In genomic region chr6:111831408-111831807, GRCh38 we compare ENCODE assay signal across 15 cellular contexts. TPM values are rescaled to one million over a fixed set of nuclear protein-coding genes. Genes with fewer than 3 reads are reported as not detected.
DNase-seq lines count a peak whose midpoint lies in the region; ATAC-seq and TF ChIP-seq lines count a peak whose summit lies in the region.
"Had no signal": no experiment of that assay in that cellular context is flagged by ENCODE, and none has a peak within 500 bp of the region (broad histone marks: within the 10 kb centered on the region; RNA-seq: fewer than 3 reads in every experiment).

No MANE protein-coding gene starts in this region.

- H3K4me1 Mint-ChIP-seq in activated CD8-positive, alpha-beta T cell treated with anti-CD3 and anti-CD28 coated beads for 36 hours (ENCODE audit: low read depth): peaks cover 97% of the 10 kb centered on the region
- H3K4me1 Mint-ChIP-seq in activated CD8-positive, alpha-beta T cell treated with anti-CD3 and anti-CD28 coated beads, Interleukin-2, amount 10 ng/mL, durations not matched to agents 7 days and 5 days (ENCODE audit: low read depth): peaks cover 78% of the 10 kb centered on the region
- peaks cover 90% of the 10 kb centered on the region for H3K4me1 Mint-ChIP-seq in activated naive CD8-positive, alpha-beta T cell treated with anti-CD3 and anti-CD28 coated beads for 36 hours

- no peak overlapping the region for H3K9ac ChIP-seq in BLaER1

- POLR2A ChIA-PET in activated CD8-positive, alpha-beta T cell treated with anti-CD3 and anti-CD28 coated beads for 36 hours (lab: Charles Lee): interaction anchor here (1.8 to 2.2 kb wide), 2 partner anchors 20 to 25 kb away, joined by 4 read pairs; no protein-coding TSS in a partner anchor
- POLR2A ChIA-PET in activated CD8-positive, alpha-beta T cell treated with anti-CD3 and anti-CD28 coated beads, Interleukin-2, amount 10 ng/mL, durations not matched to agents 7 days and 5 days (lab: Charles Lee): no interaction called here
- POLR2A ChIA-PET in HEK293 (lab: Yijun Ruan, JAX): no interaction called here

- H3K4me1 ChIP-seq in BLaER1 (peaks cover 36% of the 10 kb centered on the region), HEK293 (ENCODE audit: control insufficient read depth, insufficient read depth, low read length) (peaks cover 2% of the 10 kb centered on the region; the same call in 1 of the 2 replicates)

- H3K4me2 ChIP-seq in BLaER1: peak overlapping the region; percentile 17; the same call in 1 of the 2 replicates

- peaks cover 11% of the 10 kb centered on the region; the same call in 1 of the 2 replicates for H4K20me1 ChIP-seq in BLaER1

- intact Hi-C loops in activated CD8-positive, alpha-beta T cell treated with anti-CD3 and anti-CD28 coated beads for 36 hours (cut with micrococcal nuclease): no loop called here

- H3K27me3 Mint-ChIP-seq in activated CD8-positive, alpha-beta T cell treated with anti-CD3 and anti-CD28 coated beads for 36 hours: no peaks in the 10 kb centered on the region
- H3K27me3 Mint-ChIP-seq in activated CD8-positive, alpha-beta T cell treated with anti-CD3 and anti-CD28 coated beads, Interleukin-2, amount 10 ng/mL, durations not matched to agents 7 days and 5 days (ENCODE audit: low read depth): no peaks in the 10 kb centered on the region
- no peaks in the 10 kb centered on the region for H3K27me3 Mint-ChIP-seq in activated naive CD8-positive, alpha-beta T cell treated with anti-CD3 and anti-CD28 coated beads for 36 hours

- H3K9me3 Mint-ChIP-seq in activated CD8-positive, alpha-beta T cell treated with anti-CD3 and anti-CD28 coated beads for 36 hours: no peaks in the 10 kb centered on the region
- H3K9me3 Mint-ChIP-seq in activated CD8-positive, alpha-beta T cell treated with anti-CD3 and anti-CD28 coated beads, Interleukin-2, amount 10 ng/mL, durations not matched to agents 7 days and 5 days (ENCODE audit: insufficient read depth): no peaks in the 10 kb centered on the region
- H3K9me3 Mint-ChIP-seq in activated naive CD8-positive, alpha-beta T cell treated with anti-CD3 and anti-CD28 coated beads for 36 hours: no peaks in the 10 kb centered on the region

- TF ChIP-seq CTCF in activated CD8-positive, alpha-beta T cell treated with anti-CD3 and anti-CD28 coated beads for 36 hours (IDR thresholded peaks at IDR 0.05): no peak
- TF ChIP-seq CTCF in HEK293 (tag by site-specific recombination; IDR thresholded peaks at IDR 0.05): no peak

- H3K4me3 ChIP-seq in BLaER1 (no peak overlapping the region), HEK293 (ENCODE audit: low read depth, low read length) (no peak overlapping the region)

- no peak for ATAC-seq in activated CD8-positive, alpha-beta T cell treated with anti-CD3 and anti-CD28 coated beads for 36 hours
- no peak for ATAC-seq in activated CD8-positive, alpha-beta T cell treated with anti-CD3 and anti-CD28 coated beads, Interleukin-2, amount 10 ng/mL, durations not matched to agents 7 days and 5 days
- ATAC-seq: HepG2 had no signal

- CTCF ChIA-PET in activated CD8-positive, alpha-beta T cell treated with anti-CD3 and anti-CD28 coated beads for 36 hours (lab: Charles Lee): interaction anchor here (1.0 to 2.8 kb wide), 2 partner anchors 8 to 165 kb away, joined by 3 to 12 read pairs; no protein-coding TSS in a partner anchor
- CTCF ChIA-PET in activated CD8-positive, alpha-beta T cell treated with anti-CD3 and anti-CD28 coated beads, Interleukin-2, amount 10 ng/mL, durations not matched to agents 7 days and 5 days (lab: Charles Lee): interaction anchor here (0.9 kb wide), 1 partner anchor 17 kb away, joined by 3 read pairs; no protein-coding TSS in a partner anchor
- CTCF ChIA-PET in HEK293 (lab: Yijun Ruan, JAX): no interaction called here

- DNase-seq in activated CD8-positive, alpha-beta T cell treated with anti-CD3 and anti-CD28 coated beads for 36 hours: no peak
- no peak for DNase-seq in activated CD8-positive, alpha-beta T cell treated with anti-CD3 and anti-CD28 coated beads, Interleukin-2, amount 10 ng/mL, durations not matched to agents 7 days and 5 days
- DNase-seq in activated naive CD8-positive, alpha-beta T cell treated with anti-CD3 and anti-CD28 coated beads for 36 hours: no peak
- DNase-seq in pons (ENCODE audit: low spot score) (no peak), GDM1 (lab: John Stamatoyannopoulos, UW) (no peak), SKM-1 (lab: John Stamatoyannopoulos, UW; ENCODE audit: unreplicated experiment) (no peak)
- DNase-seq: COR-L47, DMS153, DMS79 treated with DMSO at 0.1 percent for 48 hours, EL, HCEC 1CT had no signal

- no peaks in the 10 kb centered on the region for H3K27me3 ChIP-seq in BLaER1

- H3K27ac Mint-ChIP-seq in activated CD8-positive, alpha-beta T cell treated with anti-CD3 and anti-CD28 coated beads for 36 hours: peak overlapping the region; percentile 2
- no peak overlapping the region for H3K27ac Mint-ChIP-seq in activated CD8-positive, alpha-beta T cell treated with anti-CD3 and anti-CD28 coated beads, Interleukin-2, amount 10 ng/mL, durations not matched to agents 7 days and 5 days
- H3K27ac Mint-ChIP-seq in activated naive CD8-positive, alpha-beta T cell treated with anti-CD3 and anti-CD28 coated beads for 36 hours: peak overlapping the region; percentile 61

- H3K36me3 Mint-ChIP-seq in activated CD8-positive, alpha-beta T cell treated with anti-CD3 and anti-CD28 coated beads for 36 hours (ENCODE audit: low read depth): peaks cover 77% of the 10 kb centered on the region
- H3K36me3 Mint-ChIP-seq in activated CD8-positive, alpha-beta T cell treated with anti-CD3 and anti-CD28 coated beads, Interleukin-2, amount 10 ng/mL, durations not matched to agents 7 days and 5 days (ENCODE audit: low read depth): peaks cover 42% of the 10 kb centered on the region
- peaks cover 86% of the 10 kb centered on the region for H3K36me3 Mint-ChIP-seq in activated naive CD8-positive, alpha-beta T cell treated with anti-CD3 and anti-CD28 coated beads for 36 hours

- H3K27ac ChIP-seq in BLaER1 (no peak overlapping the region), HEK293 (ENCODE audit: extremely low read depth, low read depth, low read length) (no peak overlapping the region)
- H3K27ac ChIP-seq: 22Rv1 had no signal

- H3K9me3 ChIP-seq in BLaER1 (0 out of 2 replicates have a peak, but pooled peaks cover 7% of the 10 kb centered on the region), HEK293 (ENCODE audit: control insufficient read depth, insufficient read depth, low read depth, low read length) (no peaks in the 10 kb centered on the region)

- H3K36me3 ChIP-seq in BLaER1 (peaks cover 47% of the 10 kb centered on the region), HEK293 (ENCODE audit: control insufficient read depth in 2 of 2, insufficient read depth in 1 of 2, low read length in 2 of 2) (peaks cover 0 to 11% of the 10 kb centered on the region in 2 experiments; a peak in 1 of 3 replicates)

- no peak overlapping the region for H3K4me3 Mint-ChIP-seq in activated CD8-positive, alpha-beta T cell treated with anti-CD3 and anti-CD28 coated beads for 36 hours
- H3K4me3 Mint-ChIP-seq in activated CD8-positive, alpha-beta T cell treated with anti-CD3 and anti-CD28 coated beads, Interleukin-2, amount 10 ng/mL, durations not matched to agents 7 days and 5 days: no peak overlapping the region
- no peak overlapping the region for H3K4me3 Mint-ChIP-seq in activated naive CD8-positive, alpha-beta T cell treated with anti-CD3 and anti-CD28 coated beads for 36 hours

TF ChIP-seq in HEK293, 187 proteins besides CTCF, POLR2A, EP300 and RAD21:
- TF ChIP-seq SP7 (tag by site-specific recombination; IDR thresholded peaks at IDR 0.05) (peak; percentile 21; the same call in 1 of the 2 replicates), GLI4 (tag by site-specific recombination; IDR thresholded peaks at IDR 0.05) (no peak), ZNF266 (tag by site-specific recombination; IDR thresholded peaks at IDR 0.05; ENCODE audit: low read depth) (no peak), HOXD13 (CRISPR knock-in tag; IDR thresholded peaks at IDR 0.05; ENCODE audit: borderline replicate concordance) (no peak)
TF ChIP-seq in HEK293: peak in this region for 1.

RNA-seq across cellular contexts. Expression of gene FYN, which starts 41.8 kb away (rescaled TPM):
- 100 to 1,000 TPM; 384 to 386 TPM for total RNA-seq in activated CD8-positive, alpha-beta T cell treated with anti-CD3 and anti-CD28 coated beads for 36 hours
- total RNA-seq in activated CD8-positive, alpha-beta T cell treated with anti-CD3 and anti-CD28 coated beads, Interleukin-2, amount 10 ng/mL, durations not matched to agents 7 days and 5 days: 100 to 1,000 TPM; 148 to 154 TPM
- 100 to 1,000 TPM; 390 to 395 TPM for total RNA-seq in activated naive CD8-positive, alpha-beta T cell treated with anti-CD3 and anti-CD28 coated beads for 36 hours
